In genomic region chr9:34576943-34577634, GRCh38 we compare ENCODE assay signal across 2 cellular contexts.
TF ChIP-seq lines count a peak whose summit lies in the region.

No MANE protein-coding gene starts in this region.

TF ChIP-seq in Ishikawa, 13 proteins besides CTCF, POLR2A, EP300 and RAD21:
- TF ChIP-seq FOXM1 (IDR thresholded peaks at IDR 0.05; ENCODE audit: borderline replicate concordance, low read depth) (no peak), TAF1 (IDR thresholded peaks at IDR 0.05; ENCODE audit: low read depth) (no peak), YY1 (IDR thresholded peaks at IDR 0.05; ENCODE audit: low read depth) (no peak), TCF12 (IDR thresholded peaks at IDR 0.05; ENCODE audit: low read depth) (no peak)
- TF ChIP-seq, protein P1, sequence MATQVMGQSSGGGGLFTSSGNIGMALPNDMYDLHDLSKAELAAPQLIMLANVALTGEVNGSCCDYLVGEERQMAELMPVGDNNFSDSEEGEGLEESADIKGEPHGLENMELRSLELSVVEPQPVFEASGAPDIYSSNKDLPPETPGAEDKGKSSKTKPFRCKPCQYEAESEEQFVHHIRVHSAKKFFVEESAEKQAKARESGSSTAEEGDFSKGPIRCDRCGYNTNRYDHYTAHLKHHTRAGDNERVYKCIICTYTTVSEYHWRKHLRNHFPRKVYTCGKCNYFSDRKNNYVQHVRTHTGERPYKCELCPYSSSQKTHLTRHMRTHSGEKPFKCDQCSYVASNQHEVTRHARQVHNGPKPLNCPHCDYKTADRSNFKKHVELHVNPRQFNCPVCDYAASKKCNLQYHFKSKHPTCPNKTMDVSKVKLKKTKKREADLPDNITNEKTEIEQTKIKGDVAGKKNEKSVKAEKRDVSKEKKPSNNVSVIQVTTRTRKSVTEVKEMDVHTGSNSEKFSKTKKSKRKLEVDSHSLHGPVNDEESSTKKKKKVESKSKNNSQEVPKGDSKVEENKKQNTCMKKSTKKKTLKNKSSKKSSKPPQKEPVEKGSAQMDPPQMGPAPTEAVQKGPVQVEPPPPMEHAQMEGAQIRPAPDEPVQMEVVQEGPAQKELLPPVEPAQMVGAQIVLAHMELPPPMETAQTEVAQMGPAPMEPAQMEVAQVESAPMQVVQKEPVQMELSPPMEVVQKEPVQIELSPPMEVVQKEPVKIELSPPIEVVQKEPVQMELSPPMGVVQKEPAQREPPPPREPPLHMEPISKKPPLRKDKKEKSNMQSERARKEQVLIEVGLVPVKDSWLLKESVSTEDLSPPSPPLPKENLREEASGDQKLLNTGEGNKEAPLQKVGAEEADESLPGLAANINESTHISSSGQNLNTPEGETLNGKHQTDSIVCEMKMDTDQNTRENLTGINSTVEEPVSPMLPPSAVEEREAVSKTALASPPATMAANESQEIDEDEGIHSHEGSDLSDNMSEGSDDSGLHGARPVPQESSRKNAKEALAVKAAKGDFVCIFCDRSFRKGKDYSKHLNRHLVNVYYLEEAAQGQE (IDR thresholded peaks at IDR 0.05; ENCODE audit: low read depth): peak; percentile 55; the same call in 1 of the 2 replicates

TF ChIP-seq in neural cell, 6 proteins besides CTCF, POLR2A, EP300 and RAD21 (continued from another document):
- TF ChIP-seq MXI1 (conservative IDR thresholded peaks at IDR 0.05; ENCODE audit: poor library complexity, severe bottlenecking) (no peak), EZH2 (IDR thresholded peaks at IDR 0.05; ENCODE audit: borderline replicate concordance, insufficient read depth, low read length, poor library complexity, severe bottlenecking) (no peak), TAF1 (IDR thresholded peaks at IDR 0.05; ENCODE audit: low read depth) (no peak), POLR2AphosphoS5 (IDR thresholded peaks at IDR 0.05) (no peak)
- TF ChIP-seq, protein P1 (IDR thresholded peaks at IDR 0.05; ENCODE audit: borderline replicate concordance): no peak
